Comparison of ENCODE assay signal across 19 cellular contexts in the genomic region with DNA sequence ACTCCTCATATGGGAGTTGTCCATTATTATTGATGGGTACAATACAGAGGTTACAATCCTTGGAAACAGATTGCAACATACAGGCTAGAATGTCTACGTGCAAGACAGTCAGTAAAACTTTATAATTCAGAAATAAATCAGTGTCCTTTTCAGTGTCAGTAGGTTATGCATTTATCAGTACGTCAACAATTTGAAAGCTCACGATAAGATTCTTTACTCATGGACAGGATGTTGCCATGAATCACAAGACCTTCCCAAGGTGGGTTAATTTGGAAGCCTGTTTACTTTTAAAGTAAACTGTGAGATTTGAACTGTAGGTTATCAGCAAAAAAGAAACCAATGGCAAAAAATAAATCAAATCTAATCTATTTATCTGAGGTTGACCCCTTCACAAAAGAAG.
"Had no signal": no experiment of that assay in that cellular context is flagged by ENCODE, and none has a peak within 500 bp of the region (broad histone marks: within the 10 kb centered on the region; RNA-seq: fewer than 3 reads in every experiment).

No MANE protein-coding gene starts in this region.

- H3K36me3 Mint-ChIP-seq: IgD-negative memory B cell had no signal

- H3K4me3 Mint-ChIP-seq: IgD-negative memory B cell had no signal

- H3K4me1 Mint-ChIP-seq: IgD-negative memory B cell had no signal

- H3K9me3 ChIP-seq: SJCRH30 had no signal

- ATAC-seq: K562, SK-N-SH treated with all-trans-retinoic acid at 6 μM for 48 hours had no signal

- H3K27me3 ChIP-seq: SJCRH30 had no signal

- H3K4me3 ChIP-seq: K562, SJCRH30 had no signal

- H3K27ac ChIP-seq: KMS-11, RWPE1, SJCRH30 had no signal

- H3K27ac Mint-ChIP-seq: IgD-negative memory B cell had no signal

- H3K4me2 ChIP-seq: KMS-11 had no signal

- H3K36me3 ChIP-seq: SJCRH30 had no signal

- H3K27me3 Mint-ChIP-seq: IgD-negative memory B cell had no signal

- H3K4me1 ChIP-seq: SJCRH30 had no signal

- DNase-seq: Kasumi-1, MM.1S, NCI-H1092 treated with DMSO at 0.1 percent for 48 hours, NCI-H1436, NCI-H1694, NCI-H187 treated with DMSO at 0.1 percent for 48 hours, NCI-H2029 treated with DMSO at 0.1 percent for 48 hours, NCI-H2171 treated with DMSO at 0.1 percent for 48 hours, NCI-H510A, NCI-H524 treated with DMSO at 0.1 percent for 48 hours, NCI-H69, NCI-H774, SHP77, SJCRH30 had no signal

- FAIRE-seq: K562 had no signal
